Comparison of ENCODE assay signal across 14 cellular contexts in the genomic region with DNA sequence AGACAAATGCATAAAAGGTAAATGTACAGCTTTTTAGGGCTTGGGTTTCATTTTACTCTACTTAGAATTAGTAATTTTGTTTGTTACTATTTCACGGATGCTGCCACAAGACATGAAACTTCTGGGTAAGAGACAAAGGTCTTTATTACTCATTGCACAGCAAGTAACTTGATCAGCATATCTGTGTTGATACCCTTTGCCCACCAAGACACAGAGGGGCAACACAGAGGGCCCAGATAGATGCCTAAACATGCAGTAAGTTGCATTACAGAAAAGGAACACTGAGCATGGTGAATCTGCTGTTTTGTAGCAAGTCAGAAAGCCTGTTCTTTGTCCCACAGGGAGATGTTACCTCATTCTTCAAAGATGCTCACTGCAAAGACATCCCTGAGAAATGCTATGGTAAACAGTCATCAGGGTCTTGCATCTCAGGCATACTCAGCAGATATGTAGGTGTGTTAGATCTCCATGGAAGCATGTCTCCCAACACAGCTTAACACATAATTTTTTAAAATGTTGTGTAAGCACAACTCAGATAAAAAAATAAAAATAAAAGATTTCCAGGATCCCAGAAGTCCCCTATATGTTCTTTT. TPM values are rescaled to one million over a fixed set of nuclear protein-coding genes. Genes with fewer than 3 reads are reported as not detected.
DNase-seq lines count a peak whose midpoint lies in the region; ATAC-seq and TF ChIP-seq lines count a peak whose summit lies in the region.
"Had no signal": no experiment of that assay in that cellular context is flagged by ENCODE, and none has a peak within 500 bp of the region (broad histone marks: within the 10 kb centered on the region; RNA-seq: fewer than 3 reads in every experiment).

No MANE protein-coding gene starts in this region.

- peak overlapping the region; percentile 88 for H3K27ac ChIP-seq in layer of hippocampus (ENCODE audit: low read depth, low read length)
- H3K27ac ChIP-seq: tibial artery had no signal

- DNase-seq in GM03348 (ENCODE audit: low spot score) = peak; percentile 53
- DNase-seq in HFFc6 = peak; percentile 75
- peak; percentile 89 for DNase-seq in amniotic epithelial cell (ENCODE audit: low read depth)
- DNase-seq in immature natural killer cell = no peak
- DNase-seq in SK-N-DZ (ENCODE audit: low spot score) = no peak
- no peak for DNase-seq in AML-193 (lab: John Stamatoyannopoulos, UW)
- DNase-seq: activated CD4-positive, alpha-beta T cell treated with anti-CD3 and anti-CD28 coated beads, Interleukin-2, amount 10 ng/mL, durations not matched to agents 7 days and 5 days; activated gamma-delta T cell treated with Interleukin-2 at 50 U/mL for 16 hours; CD8-positive, alpha-beta memory T cell; NCI-H2227 treated with DMSO at 0.1 percent for 48 hours; tibial artery had no signal

- H3K27me3 Mint-ChIP-seq in HFFc6 (ENCODE audit: insufficient read depth) (no peaks in the 10 kb centered on the region), immature natural killer cell (ENCODE audit: low read depth in 3 of 3) (peaks cover 0 to 2% (median 0%) of the 10 kb centered on the region in 3 donors)

- no peak overlapping the region for H3K4me3 Mint-ChIP-seq in HFFc6
- no peak overlapping the region for H3K4me3 Mint-ChIP-seq in immature natural killer cell
- H3K4me3 Mint-ChIP-seq: activated CD4-positive, alpha-beta T cell treated with anti-CD3 and anti-CD28 coated beads, Interleukin-2, amount 10 ng/mL, durations not matched to agents 7 days and 5 days; CD8-positive, alpha-beta memory T cell had no signal

- H3K36me3 Mint-ChIP-seq in HFFc6 (ENCODE audit: low read depth) (peaks cover 25% of the 10 kb centered on the region), immature natural killer cell (no peaks in the 10 kb centered on the region)
- H3K36me3 Mint-ChIP-seq: CD8-positive, alpha-beta memory T cell had no signal

- TF ChIP-seq CTCF in HFFc6 (IDR thresholded peaks at IDR 0.05) = no peak

- H3K9me3 Mint-ChIP-seq in HFFc6 = no peaks in the 10 kb centered on the region
- peaks cover 0 to 2% (median 0%) of the 10 kb centered on the region in 6 donors for H3K9me3 Mint-ChIP-seq in immature natural killer cell
- H3K9me3 Mint-ChIP-seq: CD8-positive, alpha-beta memory T cell had no signal

- no peak for ATAC-seq in HG03039 (IDR thresholded peaks at IDR 0.05; ENCODE audit: unreplicated experiment)

- no peaks in the 10 kb centered on the region for H3K27me3 ChIP-seq in layer of hippocampus (ENCODE audit: control insufficient read depth, insufficient read depth, low read length)
- H3K27me3 ChIP-seq: breast epithelium, tibial artery had no signal

- H3K4me1 Mint-ChIP-seq in HFFc6 (ENCODE audit: low read depth) = peaks cover 58% of the 10 kb centered on the region
- H3K4me1 Mint-ChIP-seq in immature natural killer cell = no peaks in the 10 kb centered on the region

- peak overlapping the region; percentile 76 for H3K27ac Mint-ChIP-seq in HFFc6
- H3K27ac Mint-ChIP-seq in immature natural killer cell = no peak overlapping the region
- H3K27ac Mint-ChIP-seq: activated CD4-positive, alpha-beta T cell treated with anti-CD3 and anti-CD28 coated beads, Interleukin-2, amount 10 ng/mL, durations not matched to agents 7 days and 5 days; CD8-positive, alpha-beta memory T cell had no signal

RNA-seq across cellular contexts. Expression of gene ITGA2, which starts 10.3 kb away (rescaled TPM):
- 10 to 100 TPM; 42.9 to 76.6 (median 50.5) TPM for total RNA-seq in HFFc6 (2021; fragmentation: NEBNext Ultra II Directional; extraction: Animal tissue kit (Norgen Biotek cat#: 25700))
- not detected for polyA plus RNA-seq in immature natural killer cell
- polyA plus RNA-seq in SK-N-DZ (2014; cell fraction: cytosol; rRNA removed) = 0.17 and 0.46 TPM in 2 replicates
- polyA plus RNA-seq in SK-N-DZ (2014; cell fraction: nucleus; rRNA removed) = 0.24 and 0.35 TPM in 2 replicates

Comparison
In these comparisons a context has a peak if more than half of its experiments do, and no peak if none do; other contexts are left out.
1. DNase-seq: peak in GM03348 (single experiment), HFFc6 (single experiment) and amniotic epithelial cell (single experiment); none in immature natural killer cell (0 of 3), SK-N-DZ (single experiment) and AML-193 (0 of 2).